Comparison of ENCODE assay signal across 11 cellular contexts in the genomic region with DNA sequence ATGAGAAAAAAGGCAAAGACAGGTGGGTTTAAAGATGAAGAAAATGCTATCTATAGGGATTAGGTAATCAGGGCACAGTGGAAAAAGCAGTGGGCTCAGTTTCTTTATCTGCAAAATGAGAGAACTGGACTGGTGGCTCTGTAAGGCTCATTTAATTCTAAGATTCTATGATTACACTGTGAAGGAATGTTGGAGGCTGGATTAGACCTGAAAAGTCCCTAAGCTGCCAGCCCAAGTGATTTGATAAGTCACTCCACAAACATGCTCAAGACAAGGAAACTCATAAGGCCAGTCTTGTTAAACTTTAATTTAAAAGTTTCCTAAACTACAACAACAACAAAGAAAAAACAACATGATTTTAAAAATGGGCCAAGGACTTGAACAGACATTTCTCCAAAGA.
DNase-seq lines count a peak whose midpoint lies in the region; ATAC-seq and TF ChIP-seq lines count a peak whose summit lies in the region.
"Had no signal": no experiment of that assay in that cellular context is flagged by ENCODE, and none has a peak within 500 bp of the region (broad histone marks: within the 10 kb centered on the region; RNA-seq: fewer than 3 reads in every experiment).

No MANE protein-coding gene starts in this region.

- H3K4me1 ChIP-seq in mucosa of descending colon (ENCODE audit: low read depth) = no peaks in the 10 kb centered on the region

- DNase-seq in A172 (ENCODE audit: low spot score) (peak; percentile 78), dermis blood vessel endothelial cell (peak; percentile 72), mucosa of descending colon (no peak), NOMO-1 treated with dmso at 0.1 percent for 144 hours (lab: John Stamatoyannopoulos, UW; ENCODE audit: unreplicated experiment) (no peak), GM10248 (ENCODE audit: extremely low spot score) (no peak), RPMI8226 (no peak)
- DNase-seq: effector CD4-positive, alpha-beta T cell; NCI-H187 treated with DMSO at 0.1 percent for 48 hours had no signal

- no peaks in the 10 kb centered on the region for H3K9me3 ChIP-seq in mucosa of descending colon

- intact Hi-C loops in mucosa of descending colon (cut with DNase I, micrococcal nuclease) = no loop called here

- TF ChIP-seq EP300 in Ishikawa (IDR thresholded peaks at IDR 0.05; ENCODE audit: borderline replicate concordance) = peak; percentile 56; the same call in 1 of the 2 replicates

- H3K36me3 ChIP-seq in mucosa of descending colon (ENCODE audit: low read depth) = no peaks in the 10 kb centered on the region

- POLR2A ChIA-PET in GM10248 (lab: Yijun Ruan, JAX) = no interaction called here

- H3K4me3 ChIP-seq in mucosa of descending colon = no peak overlapping the region
- H3K4me3 ChIP-seq: SK-N-MC had no signal

- TF ChIP-seq RAD21 in Ishikawa (IDR thresholded peaks at IDR 0.05; ENCODE audit: low read depth) = no peak

- CTCF ChIA-PET in GM10248 (lab: Yijun Ruan, JAX) = interaction anchor here (1.1 kb wide), 1 partner anchor 21 kb away, joined by 4 read pairs; no protein-coding TSS in a partner anchor

- TF ChIP-seq CTCF in mucosa of descending colon (IDR thresholded peaks at IDR 0.05) (no peak), GM10248 (IDR thresholded peaks at IDR 0.05; ENCODE audit: control extremely low read depth, extremely low read depth, low read depth, missing control alignments) (no peak)

- ATAC-seq in mucosa of descending colon (peak; percentile 34), HG03439 (IDR thresholded peaks at IDR 0.05; ENCODE audit: unreplicated experiment) (no peak)

TF ChIP-seq in Ishikawa, 13 proteins besides CTCF, POLR2A, EP300 and RAD21:
- TF ChIP-seq TEAD4 (IDR thresholded peaks at IDR 0.05) (peak; percentile 69), FOXM1 (IDR thresholded peaks at IDR 0.05; ENCODE audit: borderline replicate concordance, low read depth) (no peak)

Comparison
In these comparisons a context has a peak if more than half of its experiments do, and no peak if none do; other contexts are left out.
1. DNase-seq: peak in A172 (single experiment) and dermis blood vessel endothelial cell (single experiment); none in mucosa of descending colon (0 of 3), NOMO-1 treated with dmso at 0.1 percent for 144 hours (single experiment), GM10248 (single experiment) and RPMI8226 (single experiment).